9 cellular contexts compared by ENCODE assay signal in genomic region chrX:34365482-34365881, GRCh38.
DNase-seq lines count a peak whose midpoint lies in the region; ATAC-seq, FAIRE-seq and TF ChIP-seq lines count a peak whose summit lies in the region.
"Had no signal": no experiment of that assay in that cellular context is flagged by ENCODE, and none has a peak within 500 bp of the region (broad histone marks: within the 10 kb centered on the region; RNA-seq: fewer than 3 reads in every experiment).

No MANE protein-coding gene starts in this region.

- CTCF ChIA-PET in activated naive CD4-positive, alpha-beta T cell treated with anti-CD3 and anti-CD28 coated beads for 36 hours (lab: Charles Lee): no interaction called here

- ATAC-seq in HG03342 (IDR thresholded peaks at IDR 0.05; ENCODE audit: unreplicated experiment) (no peak), GM18517 (IDR thresholded peaks at IDR 0.05; ENCODE audit: unreplicated experiment) (no peak)
- ATAC-seq: activated T-cell treated with anti-CD3 and anti-CD28 coated beads, Interleukin-2, amount 50 U/mL, for 4 hours had no signal

- H3K36me3 Mint-ChIP-seq in nephron progenitor cell (ENCODE audit: low read depth): no peaks in the 10 kb centered on the region
- H3K36me3 Mint-ChIP-seq in activated naive CD4-positive, alpha-beta T cell treated with anti-CD3 and anti-CD28 coated beads for 36 hours (ENCODE audit: low read depth): no peaks in the 10 kb centered on the region

- no peaks in the 10 kb centered on the region for H3K4me1 Mint-ChIP-seq in nephron progenitor cell
- H3K4me1 Mint-ChIP-seq in activated naive CD4-positive, alpha-beta T cell treated with anti-CD3 and anti-CD28 coated beads for 36 hours (ENCODE audit: low read depth): no peaks in the 10 kb centered on the region

- no peak overlapping the region for H3K4me3 Mint-ChIP-seq in nephron progenitor cell
- no peak overlapping the region for H3K4me3 Mint-ChIP-seq in activated naive CD4-positive, alpha-beta T cell treated with anti-CD3 and anti-CD28 coated beads for 36 hours
- H3K4me3 Mint-ChIP-seq: activated T-cell treated with anti-CD3 and anti-CD28 coated beads, Interleukin-2, amount 50 U/mL, for 4 hours had no signal

- peak; percentile 86 for FAIRE-seq in colon (lab: Jason Lieb, UNC)

- TF ChIP-seq POLR2A in NB4 (IDR thresholded peaks at IDR 0.05; ENCODE audit: extremely low read depth, insufficient read length): no peak

- DNase-seq in Daoy (ENCODE audit: low read depth): peak; percentile 3
- peak; percentile 14 for DNase-seq in NB4 (ENCODE audit: low read depth)
- DNase-seq in nephron progenitor cell: peak; percentile 8
- no peak for DNase-seq in activated naive CD4-positive, alpha-beta T cell treated with anti-CD3 and anti-CD28 coated beads for 36 hours
- no peak for DNase-seq in HuH-7 (ENCODE audit: low spot score)
- DNase-seq: activated T-cell treated with anti-CD3 and anti-CD28 coated beads, Interleukin-2, amount 50 U/mL, for 4 hours had no signal

- H3K27ac Mint-ChIP-seq in nephron progenitor cell: no peak overlapping the region
- no peak overlapping the region for H3K27ac Mint-ChIP-seq in activated naive CD4-positive, alpha-beta T cell treated with anti-CD3 and anti-CD28 coated beads for 36 hours

- intact Hi-C loops in activated naive CD4-positive, alpha-beta T cell treated with anti-CD3 and anti-CD28 coated beads for 36 hours (cut with micrococcal nuclease): no loop called here

- TF ChIP-seq CTCF in NB4 (IDR thresholded peaks at IDR 0.05; ENCODE audit: low read depth, low read length): no peak
- peak; percentile 48 for TF ChIP-seq CTCF in nephron progenitor cell (IDR thresholded peaks at IDR 0.05)

- no peaks in the 10 kb centered on the region for H3K9me3 Mint-ChIP-seq in nephron progenitor cell
- peaks cover 2% of the 10 kb centered on the region for H3K9me3 Mint-ChIP-seq in activated naive CD4-positive, alpha-beta T cell treated with anti-CD3 and anti-CD28 coated beads for 36 hours
- H3K9me3 Mint-ChIP-seq: activated T-cell treated with anti-CD3 and anti-CD28 coated beads, Interleukin-2, amount 50 U/mL, for 4 hours had no signal

- no peak overlapping the region for H3K4me3 ChIP-seq in NB4 (ENCODE audit: low read depth, low read length)

- no peaks in the 10 kb centered on the region for H3K27me3 Mint-ChIP-seq in nephron progenitor cell (ENCODE audit: low read depth, poor library complexity)
- no peaks in the 10 kb centered on the region for H3K27me3 Mint-ChIP-seq in activated naive CD4-positive, alpha-beta T cell treated with anti-CD3 and anti-CD28 coated beads for 36 hours (ENCODE audit: low read depth)

Comparison
In these comparisons a context has a peak if more than half of its experiments do, and no peak if none do; other contexts are left out.
1. DNase-seq: peak in Daoy (single experiment), NB4 (single experiment) and nephron progenitor cell (single experiment); none in activated naive CD4-positive, alpha-beta T cell treated with anti-CD3 and anti-CD28 coated beads for 36 hours (single experiment) and HuH-7 (single experiment).